In genomic region chr20:728022-728944, GRCh38 we compare ENCODE assay signal across 8 cellular contexts. TPM values are rescaled to one million over a fixed set of nuclear protein-coding genes. Genes with fewer than 3 reads are reported as not detected.
A peak's percentile ranks its signal among the peaks of the same experiment; 100 is the strongest.
DNase-seq lines count a peak whose midpoint lies in the region; ATAC-seq and TF ChIP-seq lines count a peak whose summit lies in the region.

No MANE protein-coding gene starts in this region.

- H3K9ac ChIP-seq in SK-N-SH (no peak overlapping the region), iPS-18a (ENCODE audit: low read length) (no peak overlapping the region)

- no peak for ATAC-seq in GM21737 (IDR thresholded peaks at IDR 0.05; ENCODE audit: unreplicated experiment)
- no peak for ATAC-seq in GM19324 (IDR thresholded peaks at IDR 0.05; ENCODE audit: low FRiP score, unreplicated experiment)

- POLR2A ChIA-PET in Caco-2 (lab: Charles Lee): no interaction called here
- POLR2A ChIA-PET in SK-N-SH (lab: Yijun Ruan, JAX): interaction anchor here (1.1 kb wide), 1 partner anchor 28 kb away, joined by 3 read pairs; no protein-coding TSS in a partner anchor

- peak overlapping the region; percentile 70; the same call in 1 of the 2 replicates for H2AFZ ChIP-seq in SK-N-SH (ENCODE audit: low read depth)

- peak; percentile 74 to 90 for TF ChIP-seq CTCF in Caco-2 (IDR thresholded peaks at IDR 0.05; ENCODE audit: insufficient read depth in 1 of 2, low read depth in 1 of 2, low read length in 1 of 2, severe bottlenecking in 1 of 2, unreplicated experiment in 1 of 2)
- peak; percentile 62 for TF ChIP-seq CTCF in SK-N-SH (IDR thresholded peaks at IDR 0.05)

- no peaks in the 10 kb centered on the region for H4K20me1 ChIP-seq in SK-N-SH (ENCODE audit: insufficient read depth)

- DNase-seq in Caco-2 (peak; percentile 71 to 86), SK-N-SH (peak; percentile 95), anterior cingulate cortex (lab: John Stamatoyannopoulos, UW) (peak in 43 of 58 donors; percentile 3 to 72 (median 17))
- peak; percentile 23 for DNase-seq in Jurkat, Clone E6-1 (ENCODE audit: low read depth, low spot score)
- DNase-seq in stimulated activated CD4-positive, alpha-beta T cell treated with anti-CD3 and anti-CD28 coated beads, Interleukin-12 subunit alpha, Interleukin-12 subunit beta, amount 100 ng/mL, for 48 hours (ENCODE audit: low read depth in 2 of 3, low spot score in 1 of 3): peak; percentile 21 to 40 (median 23)

- H3K4me3 ChIP-seq in Caco-2 (ENCODE audit: low read depth, low read length): peak overlapping the region; percentile 55
- H3K4me3 ChIP-seq in Jurkat, Clone E6-1 (ENCODE audit: low read length): peak overlapping the region; percentile 36
- H3K4me3 ChIP-seq in SK-N-SH (ENCODE audit: low read depth in 2 of 2, low read length in 1 of 2): peak overlapping the region; percentile 52 to 60
- peak overlapping the region; percentile 57 for H3K4me3 ChIP-seq in iPS-18a (ENCODE audit: low read length)

- no peaks in the 10 kb centered on the region; the same call in 1 of the 2 replicates for H3K27me3 ChIP-seq in Caco-2 (replicated peaks; ENCODE audit: control insufficient read depth, insufficient read depth, low read length)
- H3K27me3 ChIP-seq in SK-N-SH (ENCODE audit: insufficient read depth): peaks cover 14% of the 10 kb centered on the region; the same call in 1 of the 2 replicates
- H3K27me3 ChIP-seq in iPS-18a (ENCODE audit: control insufficient read depth, insufficient read depth, low read length): peaks cover 24% of the 10 kb centered on the region

- 33% methylated on average over 15 of the region's 90 CpGs for WGBS in SK-N-SH (ENCODE audit: low lambda C conversion rate)

- H3K27ac Mint-ChIP-seq in Caco-2 (ENCODE audit: unreplicated experiment): no peak overlapping the region

- peak; percentile 89 for TF ChIP-seq RAD21 in SK-N-SH (IDR thresholded peaks at IDR 0.05; ENCODE audit: low read length)

- no peaks in the 10 kb centered on the region for H3K9me2 ChIP-seq in SK-N-SH

- no peak for TF ChIP-seq EP300 in SK-N-SH (IDR thresholded peaks at IDR 0.05; ENCODE audit: borderline replicate concordance in 1 of 2, low read depth in 1 of 2, low read length in 1 of 2)

- intact Hi-C loops in Caco-2 (cut with micrococcal nuclease; ENCODE audit: unreplicated experiment): loop anchor here (1.0 to 5.0 kb wide), 3 partner anchors 61 to 167 kb away; no protein-coding TSS in a partner anchor

- CTCF ChIA-PET in Caco-2 (lab: Charles Lee): interaction anchor here (0.7 to 1.5 kb wide), 8 partner anchors 8 to 168 kb away, joined by 3 to 10 read pairs (median 4); partner anchors contain the start of gene SLC52A3
- CTCF ChIA-PET in SK-N-SH (lab: Yijun Ruan, JAX): interaction anchor here (0.6 to 5.1 kb wide), 53 partner anchors 9 to 264 kb away, joined by 3 to 76 read pairs (median 5); partner anchors contain the start of genes SCRT2, SLC52A3 and SRXN1

- no peaks in the 10 kb centered on the region for H3K9me3 Mint-ChIP-seq in Caco-2 (ENCODE audit: unreplicated experiment)

- H3K27ac ChIP-seq in SK-N-SH (ENCODE audit: low read depth in 2 of 2, low read length in 1 of 2): no peak overlapping the region; a peak in 1 of 4 replicates
- no peak overlapping the region for H3K27ac ChIP-seq in iPS-18a (ENCODE audit: low read length)

- H3K4me1 ChIP-seq in Caco-2 (no peaks in the 10 kb centered on the region; the same call in 1 of the 2 replicates), SK-N-SH (ENCODE audit: control insufficient read depth in 1 of 2, insufficient read depth in 2 of 2, low read depth in 1 of 2, low read length in 1 of 2) (no peaks in the 10 kb centered on the region; a peak in 1 of 4 replicates), iPS-18a (ENCODE audit: control insufficient read depth, low read depth, low read length) (peaks cover 6% of the 10 kb centered on the region)

- H3K27me3 Mint-ChIP-seq in Caco-2 (ENCODE audit: insufficient read depth, unreplicated experiment): peaks cover 34% of the 10 kb centered on the region

- BruUV-seq in Caco-2 (replicated peaks; lab: Mats Ljungman, UMichigan): no TSS peak

- H3K4me2 ChIP-seq in SK-N-SH: peak overlapping the region; percentile 79

- H3K4me1 Mint-ChIP-seq in Caco-2 (ENCODE audit: low read depth, unreplicated experiment): no peaks in the 10 kb centered on the region

- H3F3A ChIP-seq in SK-N-SH (replicated peaks; ENCODE audit: insufficient read depth): no peaks in the 10 kb centered on the region

- H3K36me3 Mint-ChIP-seq in Caco-2 (ENCODE audit: insufficient read depth, unreplicated experiment): peaks cover 6% of the 10 kb centered on the region

- H3K9me3 ChIP-seq in Caco-2: no peaks in the 10 kb centered on the region
- no peaks in the 10 kb centered on the region for H3K9me3 ChIP-seq in SK-N-SH
- no peaks in the 10 kb centered on the region for H3K9me3 ChIP-seq in iPS-18a (ENCODE audit: control insufficient read depth, low read depth, low read length)

- H3K79me2 ChIP-seq in SK-N-SH (ENCODE audit: insufficient read depth): no peaks in the 10 kb centered on the region

- peak overlapping the region; percentile 70 for H3K4me3 Mint-ChIP-seq in Caco-2 (ENCODE audit: unreplicated experiment)

- H3K36me3 ChIP-seq in Caco-2 (ENCODE audit: control insufficient read depth, insufficient read depth, low read length): no peaks in the 10 kb centered on the region
- no peaks in the 10 kb centered on the region for H3K36me3 ChIP-seq in SK-N-SH (replicated peaks in 1 of 2; ENCODE audit: control insufficient read depth in 1 of 2, insufficient read depth in 2 of 2, low read length in 1 of 2)
- H3K36me3 ChIP-seq in iPS-18a (ENCODE audit: control insufficient read depth, low read depth, low read length): no peaks in the 10 kb centered on the region

TF ChIP-seq in SK-N-SH, 30 proteins besides CTCF, POLR2A, EP300 and RAD21:
- peak; percentile 82 for TF ChIP-seq SMC3 (IDR thresholded peaks at IDR 0.05; ENCODE audit: low read depth, low read length)
- TF ChIP-seq FOXM1 (IDR thresholded peaks at IDR 0.05; ENCODE audit: low read depth): no peak

RNA-seq across cellular contexts. Expression of gene SLC52A3, which starts 40.0 kb away (rescaled TPM):
- 0.50 and 0.56 TPM in 2 replicates for total RNA-seq in Caco-2 (2022)
- not detected for polyA plus RNA-seq in Jurkat, Clone E6-1 (2012; ENCODE audit: insufficient read depth, insufficient read length)
- polyA plus RNA-seq in SK-N-SH (2012; rRNA removed): not detected in 2 replicates
- 0.01 TPM in 1 of 2 replicates, not detected in the other for polyA plus RNA-seq in SK-N-SH (2012; cell fraction: cytosol; rRNA removed)
- polyA plus RNA-seq in SK-N-SH (2012; cell fraction: nucleus; rRNA removed): 0.01 TPM in 1 of 2 replicates, not detected in the other

RNA-seq across cellular contexts. Expression of gene SCRT2, which starts 52.7 kb away (rescaled TPM):
- total RNA-seq in Caco-2 (2022): not detected in 2 replicates
- not detected for polyA plus RNA-seq in Jurkat, Clone E6-1 (2012; ENCODE audit: insufficient read depth, insufficient read length)
- not detected in 2 replicates for polyA plus RNA-seq in SK-N-SH (2012; rRNA removed)
- 0.01 and 0.05 TPM in 2 replicates for polyA plus RNA-seq in SK-N-SH (2012; cell fraction: cytosol; rRNA removed)
- 0.04 and 0.08 TPM in 2 replicates for polyA plus RNA-seq in SK-N-SH (2012; cell fraction: nucleus; rRNA removed)

Comparison
In these comparisons a context has a peak if more than half of its experiments do, and no peak if none do; other contexts are left out.
1. DNase-seq: peak in every context shown above with its lines; median percentile 95 in SK-N-SH; 78 in Caco-2; 23 in Jurkat, Clone E6-1; 23 in stimulated activated CD4-positive, alpha-beta T cell treated with anti-CD3 and anti-CD28 coated beads, Interleukin-12 subunit alpha, Interleukin-12 subunit beta, amount 100 ng/mL, for 48 hours; 17 in anterior cingulate cortex.